17 cellular contexts compared by ENCODE assay signal in genomic region chr3:52636673-52637072, GRCh38. TPM values are rescaled to one million over a fixed set of nuclear protein-coding genes. Genes with fewer than 3 reads are reported as not detected.
A peak's percentile ranks its signal among the peaks of the same experiment; 100 is the strongest.
DNase-seq lines count a peak whose midpoint lies in the region; ATAC-seq, FAIRE-seq and TF ChIP-seq lines count a peak whose summit lies in the region.
"Had no signal": no experiment of that assay in that cellular context is flagged by ENCODE, and none has a peak within 500 bp of the region (broad histone marks: within the 10 kb centered on the region; RNA-seq: fewer than 3 reads in every experiment).

No MANE protein-coding gene starts in this region.

- H3K9ac ChIP-seq in keratinocyte (ENCODE audit: control insufficient read depth, extremely low read depth, insufficient read depth, low read length), result no peak overlapping the region

- in situ Hi-C loops in KBM-7 (cut with MboI; ENCODE audit: low pct_unique_long_range_greater_than_20kb, low sequenced_read_pairs), result no loop called here

- intact Hi-C loops in Calu3 (cut with micrococcal nuclease; ENCODE audit: unreplicated experiment), result no loop called here

- no peak for TF ChIP-seq CTCF in keratinocyte (optimal IDR thresholded peaks at IDR 0.05 in 1 of 3, IDR thresholded peaks at IDR 0.05 in 1 of 3, conservative IDR thresholded peaks at IDR 0.05 in 1 of 3; ENCODE audit: extremely low read depth in 1 of 3, insufficient read depth in 2 of 3, low read length in 3 of 3)
- no peak for TF ChIP-seq CTCF in Calu3 (IDR thresholded peaks at IDR 0.05; ENCODE audit: unreplicated experiment)

- dilution Hi-C loops in keratinocyte (cut with MboI; ENCODE audit: extremely low pct_ligation_motif_present, low sequenced_read_pairs), result no loop called here

- no peak overlapping the region for H2AFZ ChIP-seq in keratinocyte (ENCODE audit: control insufficient read depth, low read length)

- no peaks in the 10 kb centered on the region for H3K9me3 Mint-ChIP-seq in Calu3 (ENCODE audit: low read depth, unreplicated experiment)
- H3K9me3 Mint-ChIP-seq: activated CD4-positive, alpha-beta memory T cell treated with anti-CD3 and anti-CD28 coated beads for 36 hours; IgD-negative memory B cell; T-helper 2 cell treated with Interferon-gamma antibody and Interleukin-4, amounts not matched to agents 5 μg/mL and 100 μg/mL, for 36 hours had no signal

- DNase-seq in EH (ENCODE audit: low read depth) (peak; percentile 52), KBM-7 (peak; percentile 3), RPMI7951 (ENCODE audit: low read depth) (peak; percentile 36), keratinocyte (ENCODE audit: low read depth, low spot score) (no peak), Calu3 (no peak), HCEC 1CT (no peak)
- DNase-seq: activated CD4-positive, alpha-beta memory T cell treated with anti-CD3 and anti-CD28 coated beads for 36 hours; activated gamma-delta T cell; C1 segment of cervical spinal cord; heart right ventricle; NCI-H226; RPMI8226; substantia nigra had no signal

- H3K27me3 ChIP-seq in keratinocyte (ENCODE audit: control insufficient read depth, extremely low read depth, insufficient read depth, low read length), result no peaks in the 10 kb centered on the region
- H3K27me3 ChIP-seq: heart right ventricle had no signal

- H3K79me2 ChIP-seq in keratinocyte (ENCODE audit: control insufficient read depth, insufficient read depth, low read length), result no peaks in the 10 kb centered on the region

- H3K36me3 Mint-ChIP-seq in Calu3 (ENCODE audit: insufficient read depth, unreplicated experiment), result peaks cover 23% of the 10 kb centered on the region

- ATAC-seq in HG03442 (IDR thresholded peaks at IDR 0.05; ENCODE audit: unreplicated experiment), result no peak
- ATAC-seq in GM18858 (IDR thresholded peaks at IDR 0.05; ENCODE audit: unreplicated experiment), result no peak
- ATAC-seq: heart right ventricle had no signal

- H3K36me3 ChIP-seq in keratinocyte (ENCODE audit: control insufficient read depth in 2 of 2, extremely low read depth in 1 of 2, insufficient read depth in 2 of 2, low read length in 2 of 2), result peaks cover 11 to 17% of the 10 kb centered on the region in 2 experiments

- no peaks in the 10 kb centered on the region for H3K9me3 ChIP-seq in keratinocyte (ENCODE audit: control insufficient read depth, low read depth, low read length)
- H3K9me3 ChIP-seq: heart right ventricle had no signal

- no peaks in the 10 kb centered on the region for H3K4me1 Mint-ChIP-seq in Calu3 (ENCODE audit: low read depth, unreplicated experiment)
- H3K4me1 Mint-ChIP-seq: IgD-negative memory B cell had no signal

- H3K4me1 ChIP-seq in keratinocyte (ENCODE audit: control insufficient read depth, extremely low read depth, insufficient read depth, low read length), result peaks cover 6% of the 10 kb centered on the region
- H3K4me1 ChIP-seq: heart right ventricle had no signal

- peak overlapping the region; percentile 32 for H3K27ac ChIP-seq in keratinocyte (ENCODE audit: control insufficient read depth, insufficient read depth, low read length)
- H3K27ac ChIP-seq: heart right ventricle had no signal

- H3K27me3 Mint-ChIP-seq in Calu3 (ENCODE audit: unreplicated experiment), result no peaks in the 10 kb centered on the region
- H3K27me3 Mint-ChIP-seq: activated CD4-positive, alpha-beta memory T cell treated with anti-CD3 and anti-CD28 coated beads for 36 hours; IgD-negative memory B cell had no signal

- H3K27ac Mint-ChIP-seq in Calu3 (ENCODE audit: unreplicated experiment), result no peak overlapping the region
- H3K27ac Mint-ChIP-seq: activated CD4-positive, alpha-beta memory T cell treated with anti-CD3 and anti-CD28 coated beads for 36 hours; IgD-negative memory B cell; T-helper 2 cell treated with Interferon-gamma antibody and Interleukin-4, amounts not matched to agents 5 μg/mL and 100 μg/mL, for 36 hours had no signal

- H3K4me3 ChIP-seq in keratinocyte (ENCODE audit: control insufficient read depth in 2 of 3, extremely low read depth in 1 of 3, insufficient read depth in 2 of 3, low read depth in 1 of 3, low read length in 3 of 3), result no peak overlapping the region
- H3K4me3 ChIP-seq: heart right ventricle had no signal

- no peaks in the 10 kb centered on the region for H4K20me1 ChIP-seq in keratinocyte (ENCODE audit: control insufficient read depth, extremely low read depth, insufficient read depth, low read length)

- no TSS peak for BruUV-seq in Calu3 (replicated peaks; lab: Mats Ljungman, UMichigan)

- CTCF ChIA-PET in Calu3 (lab: Charles Lee), result no interaction called here

- H3K9me1 ChIP-seq in keratinocyte (ENCODE audit: control insufficient read depth, extremely low read depth, insufficient read depth, low read length), result no peaks in the 10 kb centered on the region

- H3K4me2 ChIP-seq in keratinocyte (ENCODE audit: control insufficient read depth, extremely low read depth, insufficient read depth, low read depth, low read length), result no peak overlapping the region

- no peak overlapping the region for H3K4me3 Mint-ChIP-seq in Calu3 (ENCODE audit: low read depth, unreplicated experiment)
- H3K4me3 Mint-ChIP-seq: activated CD4-positive, alpha-beta memory T cell treated with anti-CD3 and anti-CD28 coated beads for 36 hours; IgD-negative memory B cell; T-helper 2 cell treated with Interferon-gamma antibody and Interleukin-4, amounts not matched to agents 5 μg/mL and 100 μg/mL, for 36 hours had no signal

- FAIRE-seq in keratinocyte (lab: Jason Lieb, UNC), result no peak

RNA-seq across cellular contexts. Expression of gene PBRM1, which starts 49.0 kb away (rescaled TPM):
- 38.9 and 51.4 TPM in 2 replicates for total RNA-seq in RPMI7951 (2014; rRNA removed; shearing (Covaris generic))
- polyA plus RNA-seq in keratinocyte, result 20.3 to 26.0 TPM (median 25.7 TPM) in 3 replicates
- 18.5 TPM for polyA plus RNA-seq in keratinocyte (2011; ENCODE audit: low read depth)
- polyA plus RNA-seq in keratinocyte (2011; cell fraction: cytosol; rRNA removed), result 11.8 and 23.8 TPM in 2 replicates
- 28.7 and 36.5 TPM in 2 replicates for polyA plus RNA-seq in keratinocyte (2011; cell fraction: nucleus; rRNA removed)
- 13.3 and 25.6 TPM in 2 replicates for polyA plus RNA-seq in keratinocyte (2012; ENCODE audit: low replicate concordance)
- 30.7 to 90.9 TPM (median 46.0 TPM) in 3 replicates for polyA minus RNA-seq in keratinocyte
- polyA minus RNA-seq in keratinocyte (2011; cell fraction: cytosol; rRNA and poly(A)+ RNA removed), result 30.7 TPM
- 47.6 and 109 TPM in 2 replicates for polyA minus RNA-seq in keratinocyte (2011; cell fraction: nucleus; rRNA and poly(A)+ RNA removed)
- total RNA-seq in Calu3 (2022), result 48.5 and 54.9 TPM in 2 replicates

RNA-seq across cellular contexts. Expression of gene GNL3, which starts 49.2 kb away (rescaled TPM):
- 129 and 147 TPM in 2 replicates for total RNA-seq in RPMI7951 (2014; rRNA removed; shearing (Covaris generic))
- 65.7 to 128 TPM (median 77.4 TPM) in 3 replicates for polyA plus RNA-seq in keratinocyte
- 938 TPM for polyA plus RNA-seq in keratinocyte (2011; ENCODE audit: low read depth)
- 51.0 and 81.5 TPM in 2 replicates for polyA plus RNA-seq in keratinocyte (2011; cell fraction: cytosol; rRNA removed)
- 126 and 174 TPM in 2 replicates for polyA plus RNA-seq in keratinocyte (2011; cell fraction: nucleus; rRNA removed)
- polyA plus RNA-seq in keratinocyte (2012; ENCODE audit: low replicate concordance), result 92.9 and 94.3 TPM in 2 replicates
- 12.8 to 47.4 TPM (median 22.8 TPM) in 3 replicates for polyA minus RNA-seq in keratinocyte
- polyA minus RNA-seq in keratinocyte (2011; cell fraction: cytosol; rRNA and poly(A)+ RNA removed), result 14.8 TPM
- polyA minus RNA-seq in keratinocyte (2011; cell fraction: nucleus; rRNA and poly(A)+ RNA removed), result 35.8 and 62.9 TPM in 2 replicates
- total RNA-seq in Calu3 (2022), result 113 and 118 TPM in 2 replicates

Comparison
In these comparisons a context has a peak if more than half of its experiments do, and no peak if none do; other contexts are left out.
1. DNase-seq: peak in EH (single experiment), KBM-7 (single experiment) and RPMI7951 (single experiment); none in keratinocyte (single experiment), Calu3 (single experiment) and HCEC 1CT (single experiment).